ENCODE assay signal across 8 cellular contexts in genomic region chr11:62575156-62575555, GRCh38. TPM values are rescaled to one million over a fixed set of nuclear protein-coding genes. Genes with fewer than 3 reads are reported as not detected.
DNase-seq lines count a peak whose midpoint lies in the region; ATAC-seq and TF ChIP-seq lines count a peak whose summit lies in the region.

No MANE protein-coding gene starts in this region.

- peaks cover 12% of the 10 kb centered on the region for H3K79me1 ChIP-seq in trophoblast cell (ENCODE audit: low read length)

- peaks cover 32% of the 10 kb centered on the region for H3K36me3 ChIP-seq in ES-I3 (ENCODE audit: insufficient read depth, low read length)
- H3K36me3 ChIP-seq in Panc1 (ENCODE audit: control insufficient read depth, insufficient read depth, low read length): peaks cover 27% of the 10 kb centered on the region
- H3K36me3 ChIP-seq in trophoblast cell (ENCODE audit: control insufficient read depth in 1 of 2, insufficient read depth in 2 of 2, low read length in 2 of 2): peaks cover 39 to 51% of the 10 kb centered on the region in 2 experiments

- H2BK120ac ChIP-seq in trophoblast cell (ENCODE audit: insufficient read depth, low read length, poor library complexity): no peak overlapping the region

- H2BK5ac ChIP-seq in trophoblast cell (ENCODE audit: low read depth, low read length, poor library complexity): no peak overlapping the region

- in situ Hi-C loops in Panc1 (cut with HindIII; ENCODE audit: low pct_unique_long_range_greater_than_20kb, low sequenced_read_pairs): no loop called here

- H4K91ac ChIP-seq in trophoblast cell (ENCODE audit: low read depth, low read length): no peak overlapping the region

- peak overlapping the region; percentile 77 for H3K9ac ChIP-seq in ES-I3 (ENCODE audit: low read depth, low read length)
- H3K9ac ChIP-seq in trophoblast cell (ENCODE audit: low read length): peak overlapping the region; percentile 41

- TF ChIP-seq CTCF in Panc1 (IDR thresholded peaks at IDR 0.05) (no peak), fibroblast of mammary gland (conservative IDR thresholded peaks at IDR 0.05; ENCODE audit: control insufficient read depth, insufficient read depth, low read depth, low read length) (no peak)

- no peak overlapping the region for H2AFZ ChIP-seq in trophoblast cell (ENCODE audit: insufficient read depth, low read length, poor library complexity)

- H4K8ac ChIP-seq in trophoblast cell (ENCODE audit: low read depth, low read length): no peak overlapping the region

- peak overlapping the region; percentile 88 for H3K4me2 ChIP-seq in trophoblast cell (ENCODE audit: low read length)

- DNase-seq in Panc1 (ENCODE audit: low read depth, low spot score): no peak
- no peak for DNase-seq in fibroblast of mammary gland (ENCODE audit: low read depth)
- no peak for DNase-seq in trophoblast cell
- DNase-seq in SW480 (ENCODE audit: low spot score): no peak
- DNase-seq in NCI-H82 treated with DMSO at 0.1 percent for 48 hours (lab: John Stamatoyannopoulos, UW; ENCODE audit: unreplicated experiment): no peak
- DNase-seq in DMS153 treated with DMSO at 0.1 percent for 48 hours (lab: John Stamatoyannopoulos, UW; ENCODE audit: unreplicated experiment): no peak
- DNase-seq in superior temporal gyrus (ENCODE audit: extremely low spot score): no peak

- peak overlapping the region; percentile 81 to 100 for H3K4me3 ChIP-seq in Panc1 (ENCODE audit: low read depth in 2 of 2, low read length in 2 of 2)
- H3K4me3 ChIP-seq in fibroblast of mammary gland (ENCODE audit: control insufficient read depth, low read depth, low read length): peak overlapping the region; percentile 74
- no peak overlapping the region for H3K4me3 ChIP-seq in trophoblast cell (ENCODE audit: low read depth, low read length)

- H2AK5ac ChIP-seq in trophoblast cell (ENCODE audit: low read length): no peak overlapping the region

- H3K9me3 ChIP-seq in ES-I3 (ENCODE audit: control insufficient read depth, insufficient read depth, low read length) (no peaks in the 10 kb centered on the region), Panc1 (ENCODE audit: control insufficient read depth, insufficient read depth, low read depth, low read length) (no peaks in the 10 kb centered on the region), trophoblast cell (ENCODE audit: insufficient read depth, low read depth, low read length) (no peaks in the 10 kb centered on the region)

- peaks cover 15% of the 10 kb centered on the region for H3K79me2 ChIP-seq in trophoblast cell (ENCODE audit: control insufficient read depth, insufficient read depth, low read length, poor library complexity)

- intact Hi-C loops in Panc1 (cut with micrococcal nuclease; ENCODE audit: unreplicated experiment): no loop called here

- no CpG with 5 or more reads among the region's 17 CpGs for WGBS in trophoblast cell (ENCODE audit: extremely low coverage, insufficient coverage, insufficient read length)

- CTCF ChIA-PET in Panc1 (lab: Charles Lee): interaction anchor here (0.7 kb wide), 1 partner anchor 93 kb away, joined by 3 read pairs; no protein-coding TSS in a partner anchor

- H3K14ac ChIP-seq in trophoblast cell (ENCODE audit: low read length): peak overlapping the region; percentile 5

- peak overlapping the region; percentile 98 for H3K27ac ChIP-seq in Panc1 (ENCODE audit: low read length)
- no peak overlapping the region for H3K27ac ChIP-seq in trophoblast cell (ENCODE audit: low read depth, low read length)

- H4K12ac ChIP-seq in trophoblast cell (ENCODE audit: low read depth, low read length): no peak overlapping the region

- peak overlapping the region; percentile 6 for H3K4ac ChIP-seq in trophoblast cell (ENCODE audit: low read depth, low read length)

- ATAC-seq in Panc1: peak; percentile 11; the same call in 1 of the 2 replicates

- no peak overlapping the region for H3K23ac ChIP-seq in trophoblast cell (ENCODE audit: low read length)

- peak overlapping the region; percentile 5 for H3K18ac ChIP-seq in trophoblast cell (ENCODE audit: low read length)

- POLR2A ChIA-PET in Panc1 (lab: Charles Lee): no interaction called here

- BruUV-seq in Panc1 (replicated peaks; lab: Mats Ljungman, UMichigan): no TSS peak

- H3K27me3 ChIP-seq in Panc1 (ENCODE audit: control insufficient read depth, insufficient read depth, low read length) (no peaks in the 10 kb centered on the region), trophoblast cell (ENCODE audit: insufficient read depth, low read length) (no peaks in the 10 kb centered on the region)

- H3K4me1 ChIP-seq in ES-I3 (ENCODE audit: insufficient read depth, low read length) (peaks cover 18% of the 10 kb centered on the region), Panc1 (ENCODE audit: control insufficient read depth, insufficient read depth, low read length) (peaks cover 42% of the 10 kb centered on the region), trophoblast cell (ENCODE audit: control insufficient read depth in 1 of 2, insufficient read depth in 2 of 2, low read length in 2 of 2) (peaks cover 11 to 13% of the 10 kb centered on the region in 2 experiments)

- no peak overlapping the region for H2BK12ac ChIP-seq in trophoblast cell (ENCODE audit: low read length)

RNA-seq across cellular contexts. Expression of gene EEF1G, which starts 1.5 kb away (rescaled TPM):
- total RNA-seq in Panc1 (2021; ENCODE audit: unreplicated experiment): 1,119 TPM
- 1,553 TPM for polyA plus RNA-seq in Panc1 (2012; ENCODE audit: insufficient read length)
- polyA plus RNA-seq in trophoblast cell (2013): 1,102 and 1,140 TPM in 2 replicates

RNA-seq across cellular contexts. Expression of gene TUT1, which starts 16.2 kb away (rescaled TPM):
- 19.9 TPM for total RNA-seq in Panc1 (2021; ENCODE audit: unreplicated experiment)
- 21.9 TPM for polyA plus RNA-seq in Panc1 (2012; ENCODE audit: insufficient read length)
- 11.3 and 11.8 TPM in 2 replicates for polyA plus RNA-seq in trophoblast cell (2013)

RNA-seq across cellular contexts. Expression of gene MTA2, which starts 26.5 kb away (rescaled TPM):
- 163 TPM for total RNA-seq in Panc1 (2021; ENCODE audit: unreplicated experiment)
- 129 TPM for polyA plus RNA-seq in Panc1 (2012; ENCODE audit: insufficient read length)
- polyA plus RNA-seq in trophoblast cell (2013): 70.5 and 71.0 TPM in 2 replicates

RNA-seq across cellular contexts. Expression of gene AHNAK, which starts 28.6 kb away (rescaled TPM):
- total RNA-seq in Panc1 (2021; ENCODE audit: unreplicated experiment): 844 TPM
- polyA plus RNA-seq in Panc1 (2012; ENCODE audit: insufficient read length): 355 TPM
- 191 and 221 TPM in 2 replicates for polyA plus RNA-seq in trophoblast cell (2013)

RNA-seq across cellular contexts. Expression of gene EML3, which starts 37.4 kb away (rescaled TPM):
- total RNA-seq in Panc1 (2021; ENCODE audit: unreplicated experiment): 88.8 TPM
- polyA plus RNA-seq in Panc1 (2012; ENCODE audit: insufficient read length): 77.9 TPM
- 33.4 and 36.1 TPM in 2 replicates for polyA plus RNA-seq in trophoblast cell (2013)
